In the genomic region with DNA sequence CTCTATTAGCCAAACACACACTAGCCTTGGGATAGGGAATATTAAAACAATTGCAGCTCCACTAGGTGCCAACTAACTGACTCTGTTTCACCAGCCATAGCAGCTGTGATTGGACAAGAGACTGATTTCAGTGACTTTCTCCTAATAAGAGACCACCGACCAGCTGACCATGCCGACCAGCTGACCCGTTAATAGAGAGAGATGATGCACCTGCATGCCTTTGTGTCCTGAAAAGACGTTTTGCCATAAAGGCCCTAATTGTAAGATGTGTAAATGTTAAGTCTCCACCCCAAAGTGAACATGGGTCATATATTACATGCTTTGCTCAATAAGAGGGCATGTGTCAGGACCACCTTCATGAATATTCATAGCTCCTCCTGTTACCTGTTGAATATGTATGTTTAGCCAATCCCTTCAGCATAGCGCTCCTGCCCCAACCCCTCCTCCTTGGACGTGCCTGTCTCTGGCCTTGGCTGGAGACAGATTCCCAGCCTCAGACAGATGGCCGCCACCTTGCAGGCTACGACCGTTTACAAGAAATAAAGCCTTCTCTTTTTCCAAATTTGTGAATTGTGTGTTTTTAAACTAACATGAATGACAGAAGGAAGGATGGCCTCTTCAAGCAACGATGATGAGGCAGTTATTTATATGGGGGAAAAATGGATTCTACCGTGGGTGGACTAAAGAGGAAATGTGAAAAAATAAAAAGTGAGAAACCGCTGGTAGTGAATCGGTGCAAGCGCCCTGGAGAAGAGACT, we compare ENCODE assay signal across 2 cellular contexts.
TF ChIP-seq lines count a peak whose summit lies in the region.

No MANE protein-coding gene starts in this region.

TF ChIP-seq in endothelial cell of umbilical vein, 7 proteins besides CTCF, POLR2A, EP300 and RAD21 (continued from another document):
- TF ChIP-seq, protein P1, sequence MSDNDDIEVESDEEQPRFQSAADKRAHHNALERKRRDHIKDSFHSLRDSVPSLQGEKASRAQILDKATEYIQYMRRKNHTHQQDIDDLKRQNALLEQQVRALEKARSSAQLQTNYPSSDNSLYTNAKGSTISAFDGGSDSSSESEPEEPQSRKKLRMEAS (IDR thresholded peaks at IDR 0.05; ENCODE audit: insufficient read depth, insufficient read length), result no peak
- no peak for TF ChIP-seq FOS (IDR thresholded peaks at IDR 0.05; ENCODE audit: borderline replicate concordance, insufficient read depth, low read length)

TF ChIP-seq in neural cell, 6 proteins besides CTCF, POLR2A, EP300 and RAD21 (continued from another document):
- TF ChIP-seq, protein P2, sequence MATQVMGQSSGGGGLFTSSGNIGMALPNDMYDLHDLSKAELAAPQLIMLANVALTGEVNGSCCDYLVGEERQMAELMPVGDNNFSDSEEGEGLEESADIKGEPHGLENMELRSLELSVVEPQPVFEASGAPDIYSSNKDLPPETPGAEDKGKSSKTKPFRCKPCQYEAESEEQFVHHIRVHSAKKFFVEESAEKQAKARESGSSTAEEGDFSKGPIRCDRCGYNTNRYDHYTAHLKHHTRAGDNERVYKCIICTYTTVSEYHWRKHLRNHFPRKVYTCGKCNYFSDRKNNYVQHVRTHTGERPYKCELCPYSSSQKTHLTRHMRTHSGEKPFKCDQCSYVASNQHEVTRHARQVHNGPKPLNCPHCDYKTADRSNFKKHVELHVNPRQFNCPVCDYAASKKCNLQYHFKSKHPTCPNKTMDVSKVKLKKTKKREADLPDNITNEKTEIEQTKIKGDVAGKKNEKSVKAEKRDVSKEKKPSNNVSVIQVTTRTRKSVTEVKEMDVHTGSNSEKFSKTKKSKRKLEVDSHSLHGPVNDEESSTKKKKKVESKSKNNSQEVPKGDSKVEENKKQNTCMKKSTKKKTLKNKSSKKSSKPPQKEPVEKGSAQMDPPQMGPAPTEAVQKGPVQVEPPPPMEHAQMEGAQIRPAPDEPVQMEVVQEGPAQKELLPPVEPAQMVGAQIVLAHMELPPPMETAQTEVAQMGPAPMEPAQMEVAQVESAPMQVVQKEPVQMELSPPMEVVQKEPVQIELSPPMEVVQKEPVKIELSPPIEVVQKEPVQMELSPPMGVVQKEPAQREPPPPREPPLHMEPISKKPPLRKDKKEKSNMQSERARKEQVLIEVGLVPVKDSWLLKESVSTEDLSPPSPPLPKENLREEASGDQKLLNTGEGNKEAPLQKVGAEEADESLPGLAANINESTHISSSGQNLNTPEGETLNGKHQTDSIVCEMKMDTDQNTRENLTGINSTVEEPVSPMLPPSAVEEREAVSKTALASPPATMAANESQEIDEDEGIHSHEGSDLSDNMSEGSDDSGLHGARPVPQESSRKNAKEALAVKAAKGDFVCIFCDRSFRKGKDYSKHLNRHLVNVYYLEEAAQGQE (IDR thresholded peaks at IDR 0.05; ENCODE audit: borderline replicate concordance), result no peak
- no peak for TF ChIP-seq EZH2 (IDR thresholded peaks at IDR 0.05; ENCODE audit: borderline replicate concordance, insufficient read depth, low read length, poor library complexity, severe bottlenecking)
- no peak for TF ChIP-seq TAF1 (IDR thresholded peaks at IDR 0.05; ENCODE audit: low read depth)
